32 cellular contexts compared by ENCODE assay signal in genomic region chr12:131349397-131350127, GRCh38.
"Had no signal": no experiment of that assay in that cellular context is flagged by ENCODE, and none has a peak within 500 bp of the region (broad histone marks: within the 10 kb centered on the region; RNA-seq: fewer than 3 reads in every experiment).

No MANE protein-coding gene starts in this region.

- H3K27ac ChIP-seq: ascending aorta, brain microvascular endothelial cell, epithelial cell of prostate, esophagus squamous epithelium, heart right ventricle, left lung, lower lobe of right lung, prostate gland, sigmoid colon, upper lobe of left lung, vagina had no signal

- ATAC-seq: activated CD4-positive, alpha-beta T cell treated with anti-CD3 and anti-CD28 coated beads for 36 hours; heart right ventricle; left lung; lower lobe of right lung; naive thymus-derived CD8-positive, alpha-beta T cell; stimulated activated effector memory CD8-positive, alpha-beta T cell treated with anti-CD3 and anti-CD28 coated beads, Interleukin-12 subunit alpha, Interleukin-12 subunit beta, amount 100 ng/mL, for 72 hours; T-cell had no signal

- H3K9me3 Mint-ChIP-seq: activated naive CD8-positive, alpha-beta T cell treated with anti-CD3 and anti-CD28 coated beads, Interleukin-2, amount 10 ng/mL, durations not matched to agents 7 days and 5 days; stimulated activated effector memory CD8-positive, alpha-beta T cell treated with anti-CD3 and anti-CD28 coated beads, Interleukin-12 subunit alpha, Interleukin-12 subunit beta, amount 100 ng/mL, for 72 hours; stimulated activated naive CD8-positive, alpha-beta T cell treated with anti-CD3 and anti-CD28 coated beads, Interleukin-15, Interleukin-2, amounts not matched to agents 100 ng/mL and 50 ng/mL, for 24 hours; T-cell; T-helper 2 cell treated with Interferon-gamma antibody and Interleukin-4, amounts not matched to agents 5 μg/mL and 100 μg/mL, for 36 hours had no signal

- DNase-seq: activated B cell treated with CpG ODN at 0.5 μM for 24 hours; activated CD4-positive, alpha-beta T cell treated with anti-CD3 and anti-CD28 coated beads for 36 hours; activated CD4-positive, alpha-beta T cell treated with anti-CD3 and anti-CD28 coated beads, Interleukin-2, amount 50 U/mL, for 4 hours; activated gamma-delta T cell; activated naive CD4-positive, alpha-beta T cell treated with anti-CD3 and anti-CD28 coated beads, Interleukin-2, amount 10 ng/mL, durations not matched to agents 7 days and 5 days; activated naive CD8-positive, alpha-beta T cell treated with anti-CD3 and anti-CD28 coated beads, Interleukin-2, amount 10 ng/mL, durations not matched to agents 7 days and 5 days; activated T-cell treated with anti-CD3 and anti-CD28 coated beads for 4 hours; brain microvascular endothelial cell; central memory CD4-positive, alpha-beta T cell; effector CD4-positive, alpha-beta T cell; esophagus squamous epithelium; foreskin melanocyte; heart right ventricle; left lung; lower lobe of right lung; mesenchymal stem cell; naive thymus-derived CD8-positive, alpha-beta T cell; retina; sigmoid colon; small intestine; stimulated activated CD4-positive, alpha-beta T cell treated with anti-CD3 and anti-CD28 coated beads, Interleukin-4, amount 100 ng/mL, for 24 hours; T-cell; upper lobe of left lung had no signal

- H3K4me1 Mint-ChIP-seq: activated B cell treated with CpG ODN at 0.5 μM for 24 hours; activated CD4-positive, alpha-beta T cell treated with anti-CD3 and anti-CD28 coated beads for 36 hours; activated naive CD4-positive, alpha-beta T cell treated with anti-CD3 and anti-CD28 coated beads, Interleukin-2, amount 10 ng/mL, durations not matched to agents 7 days and 5 days; activated naive CD8-positive, alpha-beta T cell treated with anti-CD3 and anti-CD28 coated beads, Interleukin-2, amount 10 ng/mL, durations not matched to agents 7 days and 5 days; naive thymus-derived CD8-positive, alpha-beta T cell; stimulated activated effector memory CD8-positive, alpha-beta T cell treated with anti-CD3 and anti-CD28 coated beads, Interleukin-12 subunit alpha, Interleukin-12 subunit beta, amount 100 ng/mL, for 72 hours; T-cell had no signal

- H3K27me3 Mint-ChIP-seq: activated naive CD4-positive, alpha-beta T cell treated with anti-CD3 and anti-CD28 coated beads, Interleukin-2, amount 10 ng/mL, durations not matched to agents 7 days and 5 days had no signal

- H3K4me3 ChIP-seq: ascending aorta, esophagus squamous epithelium, heart right ventricle, left lung, lower lobe of right lung, ovary, prostate gland, sigmoid colon, upper lobe of left lung, vagina had no signal

- H3K36me3 Mint-ChIP-seq: activated naive CD4-positive, alpha-beta T cell treated with anti-CD3 and anti-CD28 coated beads, Interleukin-2, amount 10 ng/mL, durations not matched to agents 7 days and 5 days; activated naive CD8-positive, alpha-beta T cell treated with anti-CD3 and anti-CD28 coated beads, Interleukin-2, amount 10 ng/mL, durations not matched to agents 7 days and 5 days; naive thymus-derived CD8-positive, alpha-beta T cell; stimulated activated effector memory CD8-positive, alpha-beta T cell treated with anti-CD3 and anti-CD28 coated beads, Interleukin-12 subunit alpha, Interleukin-12 subunit beta, amount 100 ng/mL, for 72 hours; T-cell had no signal

- H3K9me3 ChIP-seq: ascending aorta, esophagus squamous epithelium, left lung, lower lobe of right lung, ovary, prostate gland, sigmoid colon, upper lobe of left lung, vagina had no signal

- H3K4me3 Mint-ChIP-seq: activated B cell treated with CpG ODN at 0.5 μM for 24 hours; activated CD4-positive, alpha-beta T cell treated with anti-CD3 and anti-CD28 coated beads for 36 hours; activated naive CD4-positive, alpha-beta T cell treated with anti-CD3 and anti-CD28 coated beads, Interleukin-2, amount 10 ng/mL, durations not matched to agents 7 days and 5 days; activated naive CD8-positive, alpha-beta T cell treated with anti-CD3 and anti-CD28 coated beads, Interleukin-2, amount 10 ng/mL, durations not matched to agents 7 days and 5 days; dendritic cell treated with granulocyte-macrophage colony-stimulating factor and Interleukin-4, amounts not matched to agents 40 ng/mL and 50 ng/mL, for 4 days; naive thymus-derived CD8-positive, alpha-beta T cell; stimulated activated effector memory CD8-positive, alpha-beta T cell treated with anti-CD3 and anti-CD28 coated beads, Interleukin-12 subunit alpha, Interleukin-12 subunit beta, amount 100 ng/mL, for 72 hours; stimulated activated naive CD8-positive, alpha-beta T cell treated with anti-CD3 and anti-CD28 coated beads, Interleukin-15, Interleukin-2, amounts not matched to agents 100 ng/mL and 50 ng/mL, for 24 hours; T-cell; T-helper 2 cell treated with Interferon-gamma antibody and Interleukin-4, amounts not matched to agents 5 μg/mL and 100 μg/mL, for 36 hours had no signal

- H3K36me3 ChIP-seq: ascending aorta, brain microvascular endothelial cell, esophagus squamous epithelium, heart right ventricle, left lung, lower lobe of right lung, ovary, prostate gland, sigmoid colon, upper lobe of left lung, vagina had no signal

- H3K27ac Mint-ChIP-seq: activated B cell treated with CpG ODN at 0.5 μM for 24 hours; activated CD4-positive, alpha-beta T cell treated with anti-CD3 and anti-CD28 coated beads for 36 hours; activated naive CD4-positive, alpha-beta T cell treated with anti-CD3 and anti-CD28 coated beads, Interleukin-2, amount 10 ng/mL, durations not matched to agents 7 days and 5 days; activated naive CD8-positive, alpha-beta T cell treated with anti-CD3 and anti-CD28 coated beads, Interleukin-2, amount 10 ng/mL, durations not matched to agents 7 days and 5 days; dendritic cell treated with granulocyte-macrophage colony-stimulating factor and Interleukin-4, amounts not matched to agents 40 ng/mL and 50 ng/mL, for 4 days; naive thymus-derived CD8-positive, alpha-beta T cell; stimulated activated effector memory CD8-positive, alpha-beta T cell treated with anti-CD3 and anti-CD28 coated beads, Interleukin-12 subunit alpha, Interleukin-12 subunit beta, amount 100 ng/mL, for 72 hours; stimulated activated naive CD8-positive, alpha-beta T cell treated with anti-CD3 and anti-CD28 coated beads, Interleukin-15, Interleukin-2, amounts not matched to agents 100 ng/mL and 50 ng/mL, for 24 hours; T-cell; T-helper 2 cell treated with Interferon-gamma antibody and Interleukin-4, amounts not matched to agents 5 μg/mL and 100 μg/mL, for 36 hours had no signal

- H3K27me3 ChIP-seq: ascending aorta, brain microvascular endothelial cell, ovary, upper lobe of left lung, vagina had no signal

- H3K4me1 ChIP-seq: ascending aorta, esophagus squamous epithelium, heart right ventricle, left lung, lower lobe of right lung, prostate gland, sigmoid colon, upper lobe of left lung, vagina had no signal
